ENCODE assay signal across 12 cellular contexts in genomic region chr17:36943250-36944220, GRCh38. TPM values are rescaled to one million over a fixed set of nuclear protein-coding genes. Genes with fewer than 3 reads are reported as not detected.
DNase-seq lines count a peak whose midpoint lies in the region; ATAC-seq and TF ChIP-seq lines count a peak whose summit lies in the region.
"Had no signal": no experiment of that assay in that cellular context is flagged by ENCODE, and none has a peak within 500 bp of the region (broad histone marks: within the 10 kb centered on the region; RNA-seq: fewer than 3 reads in every experiment).

No MANE protein-coding gene starts in this region.

- no peaks in the 10 kb centered on the region for H3K79me2 ChIP-seq in osteoblast (ENCODE audit: insufficient read depth, low read length)

- no peaks in the 10 kb centered on the region for H4K20me1 ChIP-seq in osteoblast (ENCODE audit: insufficient read depth, low read length)

- no peak for ATAC-seq in HG03520 (IDR thresholded peaks at IDR 0.05; ENCODE audit: unreplicated experiment)

- H3K4me1 Mint-ChIP-seq in activated CD4-positive, alpha-beta T cell treated with anti-CD3 and anti-CD28 coated beads, Interleukin-2, amount 10 ng/mL, durations not matched to agents 7 days and 5 days = peaks cover 30% of the 10 kb centered on the region

- CTCF ChIA-PET in activated CD4-positive, alpha-beta T cell treated with anti-CD3 and anti-CD28 coated beads, Interleukin-2, amount 10 ng/mL, durations not matched to agents 7 days and 5 days (lab: Charles Lee) = no interaction called here
- CTCF ChIA-PET in HEK293T (lab: Yijun Ruan, JAX) = no interaction called here

- peaks cover 100% of the 10 kb centered on the region for H3K27me3 ChIP-seq in HUES6 (ENCODE audit: control insufficient read depth, insufficient read depth, low read length)
- H3K27me3 ChIP-seq in osteoblast (ENCODE audit: insufficient read depth, low read length) = peaks cover 96% of the 10 kb centered on the region
- peaks cover 93% of the 10 kb centered on the region for H3K27me3 ChIP-seq in BE2C

- peak overlapping the region; percentile 48 for H3K27ac Mint-ChIP-seq in activated CD4-positive, alpha-beta T cell treated with anti-CD3 and anti-CD28 coated beads, Interleukin-2, amount 10 ng/mL, durations not matched to agents 7 days and 5 days
- H3K27ac Mint-ChIP-seq: progenitor cell of endocrine pancreas had no signal

- no peak overlapping the region for H3K4me2 ChIP-seq in osteoblast (ENCODE audit: insufficient read depth, low read length)

- no peaks in the 10 kb centered on the region for H3K9me3 ChIP-seq in HUES6 (ENCODE audit: control insufficient read depth, insufficient read depth, low read depth, low read length)
- no peaks in the 10 kb centered on the region for H3K9me3 ChIP-seq in osteoblast (ENCODE audit: low read depth, low read length)
- peaks cover 3% of the 10 kb centered on the region; the same call in 1 of the 2 replicates for H3K9me3 ChIP-seq in BE2C

- peaks cover 3% of the 10 kb centered on the region for H3K36me3 Mint-ChIP-seq in activated CD4-positive, alpha-beta T cell treated with anti-CD3 and anti-CD28 coated beads, Interleukin-2, amount 10 ng/mL, durations not matched to agents 7 days and 5 days (ENCODE audit: low read depth)

- H3K27ac ChIP-seq in HUES6 (ENCODE audit: low read depth, low read length) (no peak overlapping the region), osteoblast (ENCODE audit: low read depth, low read length) (no peak overlapping the region)
- H3K27ac ChIP-seq: brain microvascular endothelial cell had no signal

- peaks cover 76% of the 10 kb centered on the region for H3K27me3 Mint-ChIP-seq in activated CD4-positive, alpha-beta T cell treated with anti-CD3 and anti-CD28 coated beads, Interleukin-2, amount 10 ng/mL, durations not matched to agents 7 days and 5 days

- H3K4me3 Mint-ChIP-seq in activated CD4-positive, alpha-beta T cell treated with anti-CD3 and anti-CD28 coated beads, Interleukin-2, amount 10 ng/mL, durations not matched to agents 7 days and 5 days = peak overlapping the region; percentile 6

- H3K4me3 ChIP-seq in HUES6 (ENCODE audit: low read depth, low read length) (peak overlapping the region; percentile 54), osteoblast (ENCODE audit: insufficient read depth, low read length) (no peak overlapping the region), BE2C (ENCODE audit: low read depth, low read length) (no peak overlapping the region)

- no peak for DNase-seq in activated CD4-positive, alpha-beta T cell treated with anti-CD3 and anti-CD28 coated beads, Interleukin-2, amount 10 ng/mL, durations not matched to agents 7 days and 5 days
- no peak for DNase-seq in activated CD4-positive, alpha-beta T cell treated with anti-CD3 and anti-CD28 coated beads, Interleukin-2, amount 50 U/mL, for 48 hours
- peak; percentile 10 for DNase-seq in fibroblast of peridontal ligament (ENCODE audit: extremely low read depth)
- peak; percentile 74 for DNase-seq in osteoblast (ENCODE audit: insufficient read length, low spot score, missing footprints)
- no peak for DNase-seq in BE2C
- no peak for DNase-seq in HEK293T (ENCODE audit: extremely low spot score)
- DNase-seq: brain microvascular endothelial cell had no signal

- TF ChIP-seq CTCF in osteoblast (IDR thresholded peaks at IDR 0.05; ENCODE audit: extremely low read depth, low read depth, low read length) (no peak), BE2C (IDR thresholded peaks at IDR 0.05; ENCODE audit: low read depth, low read length) (no peak)

- POLR2A ChIA-PET in activated CD4-positive, alpha-beta T cell treated with anti-CD3 and anti-CD28 coated beads, Interleukin-2, amount 10 ng/mL, durations not matched to agents 7 days and 5 days (lab: Charles Lee) = no interaction called here
- POLR2A ChIA-PET in HEK293T (lab: Yijun Ruan, JAX) = interaction anchor here (1.1 kb wide), 1 partner anchor 7 kb away, joined by 4 read pairs; no protein-coding TSS in a partner anchor

- no peaks in the 10 kb centered on the region for H3K9me3 Mint-ChIP-seq in activated CD4-positive, alpha-beta T cell treated with anti-CD3 and anti-CD28 coated beads, Interleukin-2, amount 10 ng/mL, durations not matched to agents 7 days and 5 days

- H3K36me3 ChIP-seq in HUES6 (ENCODE audit: control insufficient read depth, insufficient read depth, low read length) (no peaks in the 10 kb centered on the region), osteoblast (ENCODE audit: insufficient read depth, low read length) (no peaks in the 10 kb centered on the region), BE2C (no peaks in the 10 kb centered on the region)
- H3K36me3 ChIP-seq: brain microvascular endothelial cell had no signal

- H3K4me1 ChIP-seq in HUES6 (ENCODE audit: control insufficient read depth, insufficient read depth, low read length) = peaks cover 61% of the 10 kb centered on the region
- H3K4me1 ChIP-seq in osteoblast (ENCODE audit: insufficient read depth, low read length) = peaks cover 6% of the 10 kb centered on the region
- H3K4me1 ChIP-seq in BE2C = no peaks in the 10 kb centered on the region; the same call in 1 of the 2 replicates

- no peak overlapping the region for H2AFZ ChIP-seq in osteoblast (ENCODE audit: low read length)

- H3K9ac ChIP-seq in HUES6 (ENCODE audit: low read length) = no peak overlapping the region

TF ChIP-seq in HEK293T, 16 proteins besides CTCF, POLR2A, EP300 and RAD21:
- TF ChIP-seq ELF4 (IDR thresholded peaks at IDR 0.05) (no peak), L3MBTL2 (conservative IDR thresholded peaks at IDR 0.05) (no peak)

RNA-seq across cellular contexts. Expression of gene AATF, which starts 5.2 kb away (rescaled TPM):
- total RNA-seq in activated CD4-positive, alpha-beta T cell treated with anti-CD3 and anti-CD28 coated beads, Interleukin-2, amount 10 ng/mL, durations not matched to agents 7 days and 5 days = 10 to 100 TPM; 79.6 to 83.6 TPM
- 22.4 and 24.2 TPM in 2 replicates for total RNA-seq in osteoblast
- polyA plus RNA-seq in BE2C (2012; ENCODE audit: insufficient read depth, insufficient read length, low read depth) = 102 TPM

RNA-seq across cellular contexts. Expression of gene LHX1, which starts 6.3 kb away (rescaled TPM):
- not detected for total RNA-seq in activated CD4-positive, alpha-beta T cell treated with anti-CD3 and anti-CD28 coated beads, Interleukin-2, amount 10 ng/mL, durations not matched to agents 7 days and 5 days
- not detected in 2 replicates for total RNA-seq in osteoblast
- not detected for polyA plus RNA-seq in BE2C (2012; ENCODE audit: insufficient read depth, insufficient read length, low read depth)
- total RNA-seq: HT-29, lung microvascular endothelial cell had no signal

Comparison
In these comparisons a context has a peak if more than half of its experiments do, and no peak if none do; other contexts are left out.
1. DNase-seq: peak in fibroblast of peridontal ligament (single experiment) and osteoblast (single experiment); none in activated CD4-positive, alpha-beta T cell treated with anti-CD3 and anti-CD28 coated beads, Interleukin-2, amount 10 ng/mL, durations not matched to agents 7 days and 5 days (single experiment), activated CD4-positive, alpha-beta T cell treated with anti-CD3 and anti-CD28 coated beads, Interleukin-2, amount 50 U/mL, for 48 hours (0 of 2), BE2C (single experiment) and HEK293T (single experiment).